Comparison of ENCODE assay signal across 21 cellular contexts in the genomic region with DNA sequence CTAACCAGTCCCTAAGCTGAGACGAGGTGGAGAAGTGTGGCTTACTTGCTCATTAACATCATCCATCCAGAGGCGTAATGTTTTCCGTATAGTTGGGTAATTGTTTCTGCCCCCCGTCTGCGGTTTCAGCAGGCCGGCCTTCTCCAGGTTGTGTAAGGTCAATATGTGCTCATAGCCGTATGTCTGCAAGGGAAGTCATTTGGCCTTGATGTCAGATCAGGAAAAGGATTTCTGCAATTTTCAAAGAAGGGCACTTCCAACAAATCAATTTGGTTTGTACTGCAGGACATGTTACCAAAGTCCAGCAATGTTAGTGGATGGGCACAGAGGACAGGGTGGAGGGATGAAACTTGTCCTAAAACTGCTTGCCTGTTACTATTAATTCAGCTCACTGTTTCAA. TPM values are rescaled to one million over a fixed set of nuclear protein-coding genes. Genes with fewer than 3 reads are reported as not detected.
A peak's percentile ranks its signal among the peaks of the same experiment; 100 is the strongest.
DNase-seq lines count a peak whose midpoint lies in the region; ATAC-seq and TF ChIP-seq lines count a peak whose summit lies in the region.
"Had no signal": no experiment of that assay in that cellular context is flagged by ENCODE, and none has a peak within 500 bp of the region (broad histone marks: within the 10 kb centered on the region; RNA-seq: fewer than 3 reads in every experiment).

No MANE protein-coding gene starts in this region.

- H3K4me3 Mint-ChIP-seq in CD14-positive monocyte: no peak overlapping the region

- H3K27me3 Mint-ChIP-seq in CD14-positive monocyte (ENCODE audit: low read depth in 3 of 3): peaks cover 0 to 5% (median 0%) of the 10 kb centered on the region in 3 donors
- H3K27me3 Mint-ChIP-seq: IgD-negative memory B cell had no signal

- in situ Hi-C loops in GM23248 (cut with MboI): no loop called here

- intact Hi-C loops in CD14-positive monocyte (cut with micrococcal nuclease) (no loop called here), posterior vena cava (cut with DNase I) (no loop called here)

- 98% methylated on average over 7 of the region's 7 CpGs for WGBS in GM23248 (ENCODE audit: low coverage in 1 of 2, low lambda C conversion rate in 2 of 2, missing lambda C conversion rate in 2 of 2), 2 experiments

- peak; percentile 94 for ATAC-seq in left lobe of liver
- no peak for ATAC-seq in activated CD4-positive, CD25-positive, alpha-beta regulatory T cell treated with anti-CD3 and anti-CD28 coated beads, Interleukin-2, amount 50 U/mL, for 24 hours
- ATAC-seq: Panc1 had no signal

- peaks cover 5% of the 10 kb centered on the region for H3K4me1 Mint-ChIP-seq in CD14-positive monocyte
- H3K4me1 Mint-ChIP-seq: IgD-negative memory B cell had no signal

- no peak overlapping the region for H3K4me2 ChIP-seq in GM23248 (ENCODE audit: unreplicated experiment)

- H3K9ac ChIP-seq in GM23248: no peak overlapping the region

- DNase-seq in CD14-positive monocyte (ENCODE audit: low spot score) (no peak), NB4 (ENCODE audit: low read depth) (peak; percentile 90), SIG-M5 treated with dmso at 0.1 percent for 504 hours (lab: John Stamatoyannopoulos, UW; ENCODE audit: unreplicated experiment) (peak; percentile 73), left lobe of liver (ENCODE audit: low spot score) (no peak), GM23248 (no peak), posterior vena cava (ENCODE audit: low spot score) (no peak), islet precursor cell (no peak)
- DNase-seq: COR-L47, DND-41, NCI-H1092, NCI-H1436, NCI-H187 treated with DMSO at 0.1 percent for 48 hours, NCI-H2107, NCI-H446 treated with DMSO at 0.1 percent for 48 hours, NCI-H526 treated with DMSO at 0.1 percent for 48 hours, SJCRH30 had no signal

- no peaks in the 10 kb centered on the region for H3K4me1 ChIP-seq in GM23248 (ENCODE audit: insufficient read depth)
- H3K4me1 ChIP-seq: SJCRH30 had no signal

- H3K27ac Mint-ChIP-seq in CD14-positive monocyte: peak overlapping the region in 6 of 7 donors; percentile 2 to 80 (median 36)
- H3K27ac Mint-ChIP-seq: IgD-negative memory B cell had no signal

- peaks cover 4% of the 10 kb centered on the region; the same call in 1 of the 2 replicates for H3K36me3 ChIP-seq in GM23248 (ENCODE audit: low read depth)

- no peak for TF ChIP-seq POLR2A in NB4 (IDR thresholded peaks at IDR 0.05; ENCODE audit: extremely low read depth, insufficient read length)

- H2AFZ ChIP-seq in GM23248: no peak overlapping the region

- no peak overlapping the region for H3K4me3 ChIP-seq in NB4 (ENCODE audit: low read depth, low read length)
- no peak overlapping the region for H3K4me3 ChIP-seq in GM23248
- H3K4me3 ChIP-seq: SJCRH30 had no signal

- H3F3A ChIP-seq in GM23248 (ENCODE audit: insufficient read depth): no peaks in the 10 kb centered on the region

- H3K36me3 Mint-ChIP-seq in CD14-positive monocyte: peaks cover 77 to 84% of the 10 kb centered on the region in 2 donors

- no peak overlapping the region for H3K27ac ChIP-seq in GM23248
- H3K27ac ChIP-seq: SJCRH30 had no signal

- TF ChIP-seq CTCF in CD14-positive monocyte (IDR thresholded peaks at IDR 0.05) (no peak), NB4 (IDR thresholded peaks at IDR 0.05; ENCODE audit: low read depth, low read length) (no peak)

- no peaks in the 10 kb centered on the region for H3K79me2 ChIP-seq in GM23248 (ENCODE audit: insufficient read depth)

- H4K20me1 ChIP-seq in GM23248 (ENCODE audit: insufficient read depth): no peaks in the 10 kb centered on the region

- H3K9me2 ChIP-seq in GM23248 (ENCODE audit: insufficient read depth): no peaks in the 10 kb centered on the region

- H3K27me3 ChIP-seq in GM23248 (replicated peaks; ENCODE audit: insufficient read depth): no peaks in the 10 kb centered on the region
- H3K27me3 ChIP-seq: SJCRH30 had no signal

- H3K9me3 Mint-ChIP-seq in CD14-positive monocyte: no peaks in the 10 kb centered on the region
- H3K9me3 Mint-ChIP-seq: IgD-negative memory B cell had no signal

- no peaks in the 10 kb centered on the region for H3K9me3 ChIP-seq in GM23248 (ENCODE audit: low read depth)
- H3K9me3 ChIP-seq: SJCRH30 had no signal

RNA-seq across cellular contexts. Expression of gene DIABLO, which starts 9.9 kb away (rescaled TPM):
- polyA plus RNA-seq in CD14-positive monocyte (10 to 100 TPM; 51.3 to 55.9 TPM), GM23248 (2016; fragmentation: Nextera tagmentation; extraction: Ambion mirVana) (66.0 and 67.6 TPM in 2 replicates)
- total RNA-seq in left lobe of liver (22.8 TPM), posterior vena cava (10 to 100 TPM; 26.2 to 27.0 TPM)
- total RNA-seq in GM23248 (2014; rRNA removed; shearing (Covaris generic)): 45.4 and 50.6 TPM in 2 replicates

RNA-seq across cellular contexts. Expression of gene VPS33A, which starts 30.6 kb away (rescaled TPM):
- polyA plus RNA-seq in CD14-positive monocyte: 10 to 100 TPM; 32.9 to 33.1 TPM
- total RNA-seq in left lobe of liver: 8.4 TPM
- 15.0 and 16.0 TPM in 2 replicates for total RNA-seq in GM23248 (2014; rRNA removed; shearing (Covaris generic))
- 15.3 and 16.2 TPM in 2 replicates for polyA plus RNA-seq in GM23248 (2016; fragmentation: Nextera tagmentation; extraction: Ambion mirVana)
- 10 to 100 TPM; 12.3 to 12.6 TPM for total RNA-seq in posterior vena cava

RNA-seq across cellular contexts. Expression of gene B3GNT4, which starts 32.2 kb away (rescaled TPM):
- polyA plus RNA-seq in CD14-positive monocyte: not detected
- total RNA-seq in left lobe of liver: not detected
- total RNA-seq in GM23248 (2014; rRNA removed; shearing (Covaris generic)): 0.22 TPM in 1 of 2 replicates, not detected in the other
- 0.40 and 0.82 TPM in 2 replicates for polyA plus RNA-seq in GM23248 (2016; fragmentation: Nextera tagmentation; extraction: Ambion mirVana)
- total RNA-seq in posterior vena cava: under 1 TPM in 1 of 2 donors, not detected in 1; 0.10 TPM

RNA-seq across cellular contexts. Expression of gene LRRC43, which starts 52.8 kb away (rescaled TPM):
- not detected for polyA plus RNA-seq in CD14-positive monocyte
- 0.35 TPM for total RNA-seq in left lobe of liver
- total RNA-seq in GM23248 (2014; rRNA removed; shearing (Covaris generic)): 6.4 TPM in 1 of 2 replicates, not detected in the other
- 1.5 and 1.9 TPM in 2 replicates for polyA plus RNA-seq in GM23248 (2016; fragmentation: Nextera tagmentation; extraction: Ambion mirVana)
- total RNA-seq in posterior vena cava: under 1 TPM in 1 of 2 donors, not detected in 1; 0.60 TPM
- total RNA-seq: A172, H4 had no signal
- polyA plus RNA-seq: IgD-negative memory B cell had no signal

Comparison
In these comparisons a context has a peak if more than half of its experiments do, and no peak if none do; other contexts are left out.
1. DNase-seq: peak in NB4 (single experiment) and SIG-M5 treated with dmso at 0.1 percent for 504 hours (single experiment); none in CD14-positive monocyte (single experiment), left lobe of liver (single experiment), GM23248 (single experiment), posterior vena cava (single experiment) and islet precursor cell (single experiment).